Comparison of ENCODE assay signal across 9 cellular contexts in the genomic region with DNA sequence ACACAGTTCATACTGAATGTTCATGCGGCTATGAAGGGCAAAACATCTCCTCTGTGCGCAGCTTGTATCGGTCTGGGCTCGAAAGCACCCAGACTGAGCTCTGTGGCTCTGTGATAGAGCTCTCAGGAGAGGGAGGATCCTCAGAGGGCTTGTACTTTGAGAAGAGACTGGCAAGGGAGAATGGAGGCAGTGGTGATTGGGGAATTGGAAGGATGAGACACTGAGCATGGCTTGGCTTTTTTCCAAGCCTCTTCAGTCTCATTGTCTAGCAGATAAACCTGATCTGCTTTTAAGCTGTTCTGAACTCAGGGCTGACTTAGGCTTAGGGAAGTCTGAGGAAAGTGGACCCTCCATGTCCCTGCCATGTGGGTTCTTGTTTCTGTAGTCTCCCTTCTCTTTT. TPM values are rescaled to one million over a fixed set of nuclear protein-coding genes. Genes with fewer than 3 reads are reported as not detected.
DNase-seq lines count a peak whose midpoint lies in the region; ATAC-seq and TF ChIP-seq lines count a peak whose summit lies in the region.
"Had no signal": no experiment of that assay in that cellular context is flagged by ENCODE, and none has a peak within 500 bp of the region (broad histone marks: within the 10 kb centered on the region; RNA-seq: fewer than 3 reads in every experiment).

No MANE protein-coding gene starts in this region.

- no peak overlapping the region for H2AK5ac ChIP-seq in mesenchymal stem cell (ENCODE audit: low read length, severe bottlenecking)

- H2BK12ac ChIP-seq in mesenchymal stem cell (ENCODE audit: low read length in 2 of 2) = peak overlapping the region; percentile 28 to 29

- H3K4me1 ChIP-seq in mammary epithelial cell (ENCODE audit: insufficient read depth, low read length) = no peaks in the 10 kb centered on the region
- H3K4me1 ChIP-seq in mesenchymal stem cell (ENCODE audit: control insufficient read depth, insufficient read depth, low read depth, low read length) = no peaks in the 10 kb centered on the region
- peaks cover 0 to 13% (median 4%) of the 10 kb centered on the region in 4 donors for H3K4me1 ChIP-seq in upper lobe of left lung
- H3K4me1 ChIP-seq: colonic mucosa had no signal

- dilution Hi-C loops in mammary epithelial cell (cut with HindIII; ENCODE audit: low sequenced_read_pairs) = no loop called here

- no TSS peak for BruUV-seq in mammary epithelial cell (replicated peaks; lab: Mats Ljungman, UMichigan)

- CTCF ChIA-PET in mammary epithelial cell (lab: Charles Lee; ENCODE audit: low non-redundant PET) = no interaction called here

- no peak for TF ChIP-seq EP300 in upper lobe of left lung (IDR thresholded peaks at IDR 0.05)

- H3K27ac ChIP-seq in mammary epithelial cell (ENCODE audit: insufficient read depth, low read depth, low read length) (no peak overlapping the region), mesenchymal stem cell (ENCODE audit: low read length, poor library complexity, severe bottlenecking) (no peak overlapping the region), upper lobe of left lung (no peak overlapping the region)
- H3K27ac ChIP-seq: colonic mucosa had no signal

- intact Hi-C loops in mammary epithelial cell (cut with micrococcal nuclease) = no loop called here

- H4K8ac ChIP-seq in mesenchymal stem cell (ENCODE audit: low read length) = no peak overlapping the region

- H3K4ac ChIP-seq in mesenchymal stem cell (ENCODE audit: low read depth in 1 of 2, low read length in 2 of 2) = peak overlapping the region in 1 of 2 experiments; percentile 73

- H2BK5ac ChIP-seq in mesenchymal stem cell (ENCODE audit: low read depth, low read length, poor library complexity, severe bottlenecking) = no peak overlapping the region

- H2AFZ ChIP-seq in mammary epithelial cell (ENCODE audit: low read depth, low read length) (no peak overlapping the region), mesenchymal stem cell (ENCODE audit: low read depth, low read length) (no peak overlapping the region)

- H3K36me3 ChIP-seq in mammary epithelial cell (ENCODE audit: insufficient read depth, low read length) (peaks cover 2% of the 10 kb centered on the region), mesenchymal stem cell (ENCODE audit: control insufficient read depth in 1 of 2, insufficient read depth in 2 of 2, low read depth in 1 of 2, low read length in 2 of 2) (peaks cover 0 to 11% of the 10 kb centered on the region in 2 experiments), upper lobe of left lung (peaks cover 0 to 5% (median 0%) of the 10 kb centered on the region in 4 donors)
- H3K36me3 ChIP-seq: colonic mucosa had no signal

- DNase-seq in G401 (ENCODE audit: low spot score) (peak; percentile 39), NCI-H345 treated with DMSO at 0.1 percent for 48 hours (lab: John Stamatoyannopoulos, UW; ENCODE audit: unreplicated experiment) (peak; percentile 72), mammary epithelial cell (peak; percentile 2), mesenchymal stem cell (peak; percentile 48), upper lobe of left lung (no peak)
- DNase-seq: colonic mucosa, NCI-H146 had no signal

- ATAC-seq in HG03457 (IDR thresholded peaks at IDR 0.05; ENCODE audit: unreplicated experiment) (no peak), GM21381 (IDR thresholded peaks at IDR 0.05; ENCODE audit: unreplicated experiment) (no peak), upper lobe of left lung (ENCODE audit: low FRiP score in 2 of 2) (no peak)

- no peak overlapping the region for H2BK120ac ChIP-seq in mesenchymal stem cell (ENCODE audit: low read depth, low read length)

- in situ Hi-C loops in G401 (cut with HindIII; ENCODE audit: low sequenced_read_pairs) (no loop called here), mammary epithelial cell (cut with MboI; ENCODE audit: low sequenced_read_pairs in 2 of 2) (no loop called here)

- H3K18ac ChIP-seq in mesenchymal stem cell (ENCODE audit: low read depth in 1 of 2, low read length in 2 of 2) = peak overlapping the region in 1 of 2 experiments; percentile 5

- no peak overlapping the region for H2BK15ac ChIP-seq in mesenchymal stem cell (ENCODE audit: low read depth, poor library complexity, severe bottlenecking)

- H3K9ac ChIP-seq in mammary epithelial cell (ENCODE audit: insufficient read depth, low read length) = no peak overlapping the region
- no peak overlapping the region for H3K9ac ChIP-seq in mesenchymal stem cell (ENCODE audit: low read length)

- no peak for TF ChIP-seq CTCF in mammary epithelial cell (conservative IDR thresholded peaks at IDR 0.05 in 1 of 2, IDR thresholded peaks at IDR 0.05 in 1 of 2; ENCODE audit: extremely low read depth in 1 of 2, insufficient read depth in 1 of 2, low read depth in 1 of 2, low read length in 2 of 2)
- TF ChIP-seq CTCF in upper lobe of left lung (IDR thresholded peaks at IDR 0.05) = no peak

- TF ChIP-seq POLR2A in upper lobe of left lung (IDR thresholded peaks at IDR 0.05) = no peak

- no peaks in the 10 kb centered on the region for H3K9me3 ChIP-seq in mammary epithelial cell (replicated peaks; ENCODE audit: insufficient read depth, low read length)
- no peaks in the 10 kb centered on the region for H3K9me3 ChIP-seq in mesenchymal stem cell (ENCODE audit: control insufficient read depth, low read length)
- no peaks in the 10 kb centered on the region for H3K9me3 ChIP-seq in upper lobe of left lung
- H3K9me3 ChIP-seq: colonic mucosa had no signal

- 100% methylated on average over 3 of the region's 4 CpGs for WGBS in mammary epithelial cell (ENCODE audit: low coverage, missing lambda C conversion rate)
- WGBS in mesenchymal stem cell = 98% methylated on average over 4 of the region's 4 CpGs
- WGBS in upper lobe of left lung, 2 donors = 96 to 97% methylated on average over 4 of the region's 4 CpGs

- H3K79me2 ChIP-seq in mammary epithelial cell (ENCODE audit: insufficient read depth, low read length) = peaks cover 37% of the 10 kb centered on the region

- H3K4me3 ChIP-seq in mammary epithelial cell (replicated peaks in 1 of 3; ENCODE audit: insufficient read depth in 1 of 3, low read depth in 2 of 3, low read length in 3 of 3) = no peak overlapping the region
- H3K4me3 ChIP-seq in mesenchymal stem cell (ENCODE audit: insufficient read depth in 1 of 2, low read depth in 1 of 2, low read length in 2 of 2) = no peak overlapping the region
- H3K4me3 ChIP-seq in upper lobe of left lung = no peak overlapping the region
- H3K4me3 ChIP-seq: colonic mucosa had no signal

- H3K79me1 ChIP-seq in mesenchymal stem cell (replicated peaks; ENCODE audit: low read length, poor library complexity, severe bottlenecking) = peaks cover 44% of the 10 kb centered on the region

- no peak overlapping the region for H3K23ac ChIP-seq in mesenchymal stem cell (ENCODE audit: low read length in 2 of 2)

- H4K91ac ChIP-seq in mesenchymal stem cell (ENCODE audit: low read length) = no peak overlapping the region

- H4K20me1 ChIP-seq in mammary epithelial cell (ENCODE audit: insufficient read depth, low read length) = no peaks in the 10 kb centered on the region

- H3K27me3 ChIP-seq in mammary epithelial cell (ENCODE audit: insufficient read depth, low read length) (no peaks in the 10 kb centered on the region), mesenchymal stem cell (ENCODE audit: control insufficient read depth in 1 of 2, insufficient read depth in 1 of 2, low read length in 2 of 2) (no peaks in the 10 kb centered on the region), upper lobe of left lung (no peaks in the 10 kb centered on the region)
- H3K27me3 ChIP-seq: colonic mucosa had no signal

- no peak overlapping the region for H3K14ac ChIP-seq in mesenchymal stem cell (ENCODE audit: low read length in 2 of 2)

- H3K4me2 ChIP-seq in mammary epithelial cell (ENCODE audit: insufficient read depth, low read depth, low read length) (no peak overlapping the region), mesenchymal stem cell (ENCODE audit: low read length, poor library complexity, severe bottlenecking) (no peak overlapping the region)

RNA-seq across cellular contexts. Expression of a gene that starts 43.0 kb away (rescaled TPM):
- total RNA-seq in G401 (2014; rRNA removed; shearing (Covaris generic)) = 11.9 and 13.1 TPM in 2 replicates
- 10 to 100 TPM; 26.9 to 33.2 TPM for total RNA-seq in mammary epithelial cell
- 8.2 TPM for polyA plus RNA-seq in mammary epithelial cell
- 67.0 TPM for polyA minus RNA-seq in mammary epithelial cell
- 6.0 TPM for polyA plus RNA-seq in mesenchymal stem cell (2013, experiment 1 of 2)
- 5.5 TPM for polyA plus RNA-seq in mesenchymal stem cell (2013, experiment 2 of 2)
- 10 to 100 TPM; 21.6 to 57.6 (median 27.3) TPM for total RNA-seq in upper lobe of left lung

Comparison
In these comparisons a context has a peak if more than half of its experiments do, and no peak if none do; other contexts are left out.
1. DNase-seq: peak in G401 (single experiment), NCI-H345 treated with DMSO at 0.1 percent for 48 hours (single experiment), mammary epithelial cell (single experiment) and mesenchymal stem cell (single experiment); none in upper lobe of left lung (0 of 2).